In the genomic region with DNA sequence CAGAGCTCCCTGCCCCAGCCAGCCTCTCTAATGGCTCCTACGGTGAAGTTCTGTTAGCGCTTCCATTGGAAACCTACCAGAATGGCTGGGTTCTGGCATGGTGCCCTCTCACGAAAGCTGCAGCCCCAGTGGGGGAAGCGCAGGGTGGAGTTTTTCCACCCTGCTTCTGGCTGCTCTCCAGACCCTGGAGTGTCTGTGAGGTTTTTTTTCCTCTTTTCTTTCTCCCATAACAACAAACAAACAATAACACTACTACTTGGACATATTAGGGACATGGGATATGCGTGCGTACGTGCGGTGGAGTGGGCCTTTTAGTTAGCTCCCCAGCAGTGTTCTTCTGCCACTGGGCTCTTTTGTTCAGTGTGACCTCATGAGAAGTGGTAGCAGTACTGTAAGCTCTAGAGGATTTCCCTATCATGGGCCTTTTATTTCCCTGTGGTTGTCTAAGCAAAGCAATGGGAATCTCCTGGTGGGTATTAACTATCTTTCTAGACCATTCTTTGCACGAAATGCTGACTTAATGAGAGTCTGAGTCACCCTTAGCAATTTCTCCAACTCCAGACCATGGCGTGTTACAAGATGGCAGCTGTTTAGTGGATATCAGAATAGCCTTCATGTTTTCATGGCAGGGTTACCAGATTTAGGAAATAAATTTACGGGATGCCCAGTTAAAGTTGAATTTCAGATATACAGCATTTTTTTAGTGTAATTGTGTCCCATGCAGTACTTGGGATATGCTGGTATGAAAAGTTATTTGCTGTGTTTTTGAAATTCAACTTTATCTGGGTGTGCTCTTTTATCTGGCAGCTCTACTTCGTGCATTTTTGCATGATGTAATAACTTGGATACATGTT, we compare ENCODE assay signal across 8 cellular contexts.
DNase-seq lines count a peak whose midpoint lies in the region; TF ChIP-seq lines count a peak whose summit lies in the region.

No MANE protein-coding gene starts in this region.

- H3K27me3 ChIP-seq in BJ (ENCODE audit: control insufficient read depth, insufficient read depth, low read length): no peaks in the 10 kb centered on the region
- no peaks in the 10 kb centered on the region for H3K27me3 ChIP-seq in endodermal cell (ENCODE audit: control insufficient read depth, insufficient read depth, low read length, poor library complexity, severe bottlenecking)
- H3K27me3 ChIP-seq in muscle layer of duodenum (ENCODE audit: low read depth, low read length): no peaks in the 10 kb centered on the region

- no peak for TF ChIP-seq CTCF in BJ (IDR thresholded peaks at IDR 0.05; ENCODE audit: insufficient read depth, low read depth, low read length)
- TF ChIP-seq CTCF in endodermal cell (conservative IDR thresholded peaks at IDR 0.05): no peak

- H3K4me3 ChIP-seq in BJ (ENCODE audit: low read depth, low read length): no peak overlapping the region
- H3K4me3 ChIP-seq in endodermal cell (ENCODE audit: low read length): no peak overlapping the region
- H3K4me3 ChIP-seq in muscle layer of duodenum (ENCODE audit: low read depth in 1 of 2, low read length in 2 of 2): peak overlapping the region in 1 of 2 donors; percentile 6

- peak overlapping the region; percentile 65 for H3K27ac Mint-ChIP-seq in endodermal cell
- H3K27ac Mint-ChIP-seq in activated CD4-positive, alpha-beta T cell treated with anti-CD3 and anti-CD28 coated beads, Interleukin-2, amount 10 ng/mL, durations not matched to agents 24 days and 14 days: no peak overlapping the region
- H3K27ac Mint-ChIP-seq in T-helper 2 cell treated with Interferon-gamma antibody and Interleukin-4, amounts not matched to agents 5 μg/mL and 100 μg/mL, for 36 hours: no peak overlapping the region

- DNase-seq in BJ (ENCODE audit: low read depth) (peak; percentile 69), NCI-H446 (lab: John Stamatoyannopoulos, UW) (peak; percentile 95 to 97), endodermal cell (no peak), inferior parietal cortex (ENCODE audit: extremely low spot score) (no peak), islet precursor cell (no peak)
- no peak for DNase-seq in activated CD4-positive, alpha-beta T cell treated with anti-CD3 and anti-CD28 coated beads, Interleukin-2, amount 10 ng/mL, durations not matched to agents 24 days and 14 days
- DNase-seq in T-helper 2 cell treated with Interferon-gamma antibody and Interleukin-4, amounts not matched to agents 5 μg/mL and 100 μg/mL, for 36 hours (ENCODE audit: low spot score): no peak

- H3K4me1 ChIP-seq in endodermal cell (ENCODE audit: control insufficient read depth, insufficient read depth, low read length) (peaks cover 3% of the 10 kb centered on the region), muscle layer of duodenum (ENCODE audit: control insufficient read depth in 1 of 2, insufficient read depth in 2 of 2, low read length in 2 of 2) (peaks cover 17 to 48% of the 10 kb centered on the region in 2 donors)

- H3K4me3 Mint-ChIP-seq in endodermal cell: no peak overlapping the region
- no peak overlapping the region for H3K4me3 Mint-ChIP-seq in activated CD4-positive, alpha-beta T cell treated with anti-CD3 and anti-CD28 coated beads, Interleukin-2, amount 10 ng/mL, durations not matched to agents 24 days and 14 days
- H3K4me3 Mint-ChIP-seq in T-helper 2 cell treated with Interferon-gamma antibody and Interleukin-4, amounts not matched to agents 5 μg/mL and 100 μg/mL, for 36 hours: no peak overlapping the region

- H3K36me3 ChIP-seq in BJ (ENCODE audit: control insufficient read depth, insufficient read depth, low read length): no peaks in the 10 kb centered on the region; the same call in 1 of the 2 replicates
- peaks cover 26% of the 10 kb centered on the region for H3K36me3 ChIP-seq in endodermal cell (ENCODE audit: control insufficient read depth, insufficient read depth, low read length)
- peaks cover 0 to 23% of the 10 kb centered on the region in 2 donors for H3K36me3 ChIP-seq in muscle layer of duodenum (ENCODE audit: control insufficient read depth in 1 of 2, insufficient read depth in 2 of 2, low read length in 2 of 2)

- H3K36me3 Mint-ChIP-seq in endodermal cell (ENCODE audit: low read depth): peaks cover 38% of the 10 kb centered on the region
- H3K36me3 Mint-ChIP-seq in activated CD4-positive, alpha-beta T cell treated with anti-CD3 and anti-CD28 coated beads, Interleukin-2, amount 10 ng/mL, durations not matched to agents 24 days and 14 days (ENCODE audit: low read depth): peaks cover 11% of the 10 kb centered on the region
- peaks cover 21% of the 10 kb centered on the region for H3K36me3 Mint-ChIP-seq in T-helper 2 cell treated with Interferon-gamma antibody and Interleukin-4, amounts not matched to agents 5 μg/mL and 100 μg/mL, for 36 hours (ENCODE audit: low read depth)

- H3K27me3 Mint-ChIP-seq in endodermal cell (ENCODE audit: insufficient read depth): no peaks in the 10 kb centered on the region
- no peaks in the 10 kb centered on the region for H3K27me3 Mint-ChIP-seq in activated CD4-positive, alpha-beta T cell treated with anti-CD3 and anti-CD28 coated beads, Interleukin-2, amount 10 ng/mL, durations not matched to agents 24 days and 14 days
- H3K27me3 Mint-ChIP-seq in T-helper 2 cell treated with Interferon-gamma antibody and Interleukin-4, amounts not matched to agents 5 μg/mL and 100 μg/mL, for 36 hours (ENCODE audit: low read depth): no peaks in the 10 kb centered on the region

- H3K9ac ChIP-seq in endodermal cell (ENCODE audit: extremely low read depth, low read length, poor library complexity, severe bottlenecking): no peak overlapping the region

- H3K4me1 Mint-ChIP-seq in endodermal cell: peaks cover 37% of the 10 kb centered on the region
- peaks cover 2% of the 10 kb centered on the region for H3K4me1 Mint-ChIP-seq in activated CD4-positive, alpha-beta T cell treated with anti-CD3 and anti-CD28 coated beads, Interleukin-2, amount 10 ng/mL, durations not matched to agents 24 days and 14 days
- H3K4me1 Mint-ChIP-seq in T-helper 2 cell treated with Interferon-gamma antibody and Interleukin-4, amounts not matched to agents 5 μg/mL and 100 μg/mL, for 36 hours (ENCODE audit: low read depth): peaks cover 10% of the 10 kb centered on the region

- CTCF ChIA-PET in BJ (lab: Yijun Ruan, JAX): interaction anchor here (0.7 kb wide), 1 partner anchor 157 kb away, joined by 3 read pairs; no protein-coding TSS in a partner anchor

- intact Hi-C loops in activated CD4-positive, alpha-beta T cell treated with anti-CD3 and anti-CD28 coated beads, Interleukin-2, amount 10 ng/mL, durations not matched to agents 24 days and 14 days (cut with micrococcal nuclease): no loop called here

- peaks cover 17% of the 10 kb centered on the region for H3K9me3 Mint-ChIP-seq in endodermal cell
- peaks cover 12% of the 10 kb centered on the region for H3K9me3 Mint-ChIP-seq in activated CD4-positive, alpha-beta T cell treated with anti-CD3 and anti-CD28 coated beads, Interleukin-2, amount 10 ng/mL, durations not matched to agents 24 days and 14 days
- H3K9me3 Mint-ChIP-seq in T-helper 2 cell treated with Interferon-gamma antibody and Interleukin-4, amounts not matched to agents 5 μg/mL and 100 μg/mL, for 36 hours: peaks cover 25% of the 10 kb centered on the region

- POLR2A ChIA-PET in BJ (lab: Charles Lee): no interaction called here

- WGBS in endodermal cell (ENCODE audit: insufficient coverage in 1 of 2, insufficient read length in 1 of 2), 2 experiments: 93 to 94% methylated on average over 7 to 12 of the region's 12 CpGs

- H3K9me3 ChIP-seq in endodermal cell (ENCODE audit: control insufficient read depth, low read length) (peaks cover 21% of the 10 kb centered on the region), muscle layer of duodenum (ENCODE audit: control insufficient read depth in 1 of 2, low read length in 2 of 2) (no peaks in the 10 kb centered on the region)

- peak overlapping the region; percentile 34 for H3K27ac ChIP-seq in endodermal cell (ENCODE audit: low read depth, low read length)
- peak overlapping the region; percentile 78 for H3K27ac ChIP-seq in muscle layer of duodenum (ENCODE audit: low read length)

Comparison
In these comparisons a context has a peak if more than half of its experiments do, and no peak if none do; other contexts are left out.
1. DNase-seq: peak in BJ (single experiment) and NCI-H446 (2 of 2); none in endodermal cell (single experiment), inferior parietal cortex (single experiment), islet precursor cell (single experiment), activated CD4-positive, alpha-beta T cell treated with anti-CD3 and anti-CD28 coated beads, Interleukin-2, amount 10 ng/mL, durations not matched to agents 24 days and 14 days (single experiment) and T-helper 2 cell treated with Interferon-gamma antibody and Interleukin-4, amounts not matched to agents 5 μg/mL and 100 μg/mL, for 36 hours (single experiment).